11 cellular contexts compared by ENCODE assay signal in genomic region chr2:130374587-130375290, GRCh38. TPM values are rescaled to one million over a fixed set of nuclear protein-coding genes. Genes with fewer than 3 reads are reported as not detected.
DNase-seq lines count a peak whose midpoint lies in the region; ATAC-seq and TF ChIP-seq lines count a peak whose summit lies in the region.
"Had no signal": no experiment of that assay in that cellular context is flagged by ENCODE, and none has a peak within 500 bp of the region (broad histone marks: within the 10 kb centered on the region; RNA-seq: fewer than 3 reads in every experiment).

No MANE protein-coding gene starts in this region.

- peaks cover 64% of the 10 kb centered on the region for H3K79me2 ChIP-seq in Karpas-422 (ENCODE audit: low read length)

- intact Hi-C loops in Caco-2 (cut with micrococcal nuclease; ENCODE audit: unreplicated experiment), result loop anchor here (5.0 kb wide), 1 partner anchor 53 kb away; no protein-coding TSS in a partner anchor
- intact Hi-C loops in natural killer cell (cut with micrococcal nuclease), result no loop called here
- intact Hi-C loops in left colon (cut with DNase I, micrococcal nuclease), result no loop called here

- H3K27ac Mint-ChIP-seq in Caco-2 (ENCODE audit: unreplicated experiment) (peak overlapping the region; percentile 45), chondrocyte (ENCODE audit: unreplicated experiment) (no peak overlapping the region), natural killer cell (peak overlapping the region; percentile 73 to 95)

- no peak for TF ChIP-seq CTCF in Caco-2 (IDR thresholded peaks at IDR 0.05; ENCODE audit: insufficient read depth in 1 of 2, low read depth in 1 of 2, low read length in 1 of 2, severe bottlenecking in 1 of 2, unreplicated experiment in 1 of 2)
- TF ChIP-seq CTCF in chondrocyte (IDR thresholded peaks at IDR 0.05), result no peak
- no peak for TF ChIP-seq CTCF in natural killer cell (IDR thresholded peaks at IDR 0.05)

- POLR2A ChIA-PET in Caco-2 (lab: Charles Lee), result no interaction called here

- H3K4me3 Mint-ChIP-seq in Caco-2 (ENCODE audit: unreplicated experiment), result peak overlapping the region; percentile 51
- H3K4me3 Mint-ChIP-seq in chondrocyte (ENCODE audit: unreplicated experiment), result peak overlapping the region; percentile 20
- H3K4me3 Mint-ChIP-seq in natural killer cell, result peak overlapping the region; percentile 87

- CTCF ChIA-PET in Caco-2 (lab: Charles Lee), result no interaction called here

- H3K4me1 ChIP-seq in Caco-2, result peaks cover 6% of the 10 kb centered on the region
- H3K4me1 ChIP-seq in Karpas-422 (ENCODE audit: low read length), result peaks cover 89% of the 10 kb centered on the region

- H3K4me2 ChIP-seq in Karpas-422 (ENCODE audit: low read depth, low read length, poor library complexity, severe bottlenecking), result peak overlapping the region; percentile 91

- H3K36me3 Mint-ChIP-seq in Caco-2 (ENCODE audit: insufficient read depth, unreplicated experiment) (peaks cover 38% of the 10 kb centered on the region), chondrocyte (ENCODE audit: low read depth) (peaks cover 14% of the 10 kb centered on the region), natural killer cell (peaks cover 10% of the 10 kb centered on the region)

- no peaks in the 10 kb centered on the region for H3K9me3 Mint-ChIP-seq in Caco-2 (ENCODE audit: unreplicated experiment)
- no peaks in the 10 kb centered on the region for H3K9me3 Mint-ChIP-seq in chondrocyte (ENCODE audit: low read depth)
- no peaks in the 10 kb centered on the region for H3K9me3 Mint-ChIP-seq in natural killer cell

- H3K27ac ChIP-seq in Karpas-422 (ENCODE audit: low read length), result peak overlapping the region; percentile 93
- H3K27ac ChIP-seq: gastrocnemius medialis had no signal

- H3K36me3 ChIP-seq in Caco-2 (ENCODE audit: control insufficient read depth, insufficient read depth, low read length) (peaks cover 4% of the 10 kb centered on the region; the same call in 1 of the 2 replicates), Karpas-422 (ENCODE audit: insufficient read depth, low read length) (peaks cover 33% of the 10 kb centered on the region)
- H3K36me3 ChIP-seq: gastrocnemius medialis had no signal

- DNase-seq in Caco-2 (no peak), Karpas-422 (peak; percentile 44), chondrocyte (ENCODE audit: low spot score) (no peak), natural killer cell (no peak), left colon (no peak), NCI-H524 (lab: John Stamatoyannopoulos, UW) (no peak), NCI-H774 (lab: John Stamatoyannopoulos, UW) (no peak)
- DNase-seq in stimulated activated CD4-positive, alpha-beta T cell treated with anti-CD3 and anti-CD28 coated beads, Interleukin-12 subunit alpha, Interleukin-12 subunit beta, amount 100 ng/mL, for 4 hours, result no peak
- DNase-seq: gastrocnemius medialis, NCI-H187, substantia nigra had no signal

- H4K20me1 ChIP-seq in Karpas-422 (ENCODE audit: insufficient read depth, low read depth, low read length), result no peaks in the 10 kb centered on the region

- peak overlapping the region; percentile 98; the same call in 1 of the 2 replicates for H3K9ac ChIP-seq in Karpas-422 (ENCODE audit: low read length)

- H3K4me3 ChIP-seq in Caco-2 (ENCODE audit: low read depth, low read length) (no peak overlapping the region), Karpas-422 (ENCODE audit: low read length) (peak overlapping the region; percentile 91; the same call in 1 of the 2 replicates)
- H3K4me3 ChIP-seq: gastrocnemius medialis had no signal

- no peak overlapping the region for H2AFZ ChIP-seq in Karpas-422 (ENCODE audit: low read length)

- no TSS peak for BruUV-seq in Caco-2 (replicated peaks; lab: Mats Ljungman, UMichigan)

- H3K4me1 Mint-ChIP-seq in Caco-2 (ENCODE audit: low read depth, unreplicated experiment), result peaks cover 23% of the 10 kb centered on the region
- peaks cover 46% of the 10 kb centered on the region for H3K4me1 Mint-ChIP-seq in chondrocyte (ENCODE audit: low read depth)
- peaks cover 91% of the 10 kb centered on the region in 2 donors for H3K4me1 Mint-ChIP-seq in natural killer cell

- H3K9me3 ChIP-seq in Caco-2 (no peaks in the 10 kb centered on the region), Karpas-422 (ENCODE audit: low read length) (no peaks in the 10 kb centered on the region)
- H3K9me3 ChIP-seq: gastrocnemius medialis had no signal

- H3K9me2 ChIP-seq in Karpas-422 (replicated peaks; ENCODE audit: insufficient read depth, low read length), result no peaks in the 10 kb centered on the region

- ATAC-seq in natural killer cell, result no peak
- no peak for ATAC-seq in left colon
- ATAC-seq: gastrocnemius medialis had no signal

- H3K27me3 ChIP-seq in Caco-2 (replicated peaks; ENCODE audit: control insufficient read depth, insufficient read depth, low read length) (no peaks in the 10 kb centered on the region), Karpas-422 (ENCODE audit: low read length) (no peaks in the 10 kb centered on the region)

- H3K27me3 Mint-ChIP-seq in Caco-2 (ENCODE audit: insufficient read depth, unreplicated experiment) (no peaks in the 10 kb centered on the region), chondrocyte (ENCODE audit: low read depth) (no peaks in the 10 kb centered on the region), natural killer cell (ENCODE audit: low read depth in 2 of 2) (no peaks in the 10 kb centered on the region)

RNA-seq across cellular contexts. Expression of gene PTPN18, which starts 18.9 kb away (rescaled TPM):
- total RNA-seq in Caco-2 (2022), result 46.5 and 51.0 TPM in 2 replicates
- total RNA-seq in Karpas-422 (2014; rRNA removed; shearing (Covaris generic); ENCODE audit: low replicate concordance), result 229 and 264 TPM in 2 replicates
- total RNA-seq in chondrocyte, result 24.0 to 31.9 TPM (median 26.0 TPM) in 3 replicates
- 100 to 1,000 TPM; 189 to 194 (median 192) TPM for total RNA-seq in natural killer cell
- 100 to 1,000 TPM; 112 to 168 TPM for total RNA-seq in left colon

RNA-seq across cellular contexts. Expression of gene IMP4, which starts 32.0 kb away (rescaled TPM):
- total RNA-seq in Caco-2 (2022) (105 and 120 TPM in 2 replicates), chondrocyte (43.5 to 50.1 TPM (median 48.4 TPM) in 3 replicates), natural killer cell (10 to 100 TPM; 60.5 to 80.6 (median 72.9) TPM), left colon (10 to 100 TPM; 60.7 to 74.8 TPM)
- total RNA-seq in Karpas-422 (2014; rRNA removed; shearing (Covaris generic); ENCODE audit: low replicate concordance), result 233 and 379 TPM in 2 replicates

Comparison
In these comparisons a context has a peak if more than half of its experiments do, and no peak if none do; other contexts are left out.
1. H3K4me3 Mint-ChIP-seq: peak in every context shown above with its lines; median percentile 87 in natural killer cell; 51 in Caco-2; 20 in chondrocyte.